8 cellular contexts compared by ENCODE assay signal in the genomic region with DNA sequence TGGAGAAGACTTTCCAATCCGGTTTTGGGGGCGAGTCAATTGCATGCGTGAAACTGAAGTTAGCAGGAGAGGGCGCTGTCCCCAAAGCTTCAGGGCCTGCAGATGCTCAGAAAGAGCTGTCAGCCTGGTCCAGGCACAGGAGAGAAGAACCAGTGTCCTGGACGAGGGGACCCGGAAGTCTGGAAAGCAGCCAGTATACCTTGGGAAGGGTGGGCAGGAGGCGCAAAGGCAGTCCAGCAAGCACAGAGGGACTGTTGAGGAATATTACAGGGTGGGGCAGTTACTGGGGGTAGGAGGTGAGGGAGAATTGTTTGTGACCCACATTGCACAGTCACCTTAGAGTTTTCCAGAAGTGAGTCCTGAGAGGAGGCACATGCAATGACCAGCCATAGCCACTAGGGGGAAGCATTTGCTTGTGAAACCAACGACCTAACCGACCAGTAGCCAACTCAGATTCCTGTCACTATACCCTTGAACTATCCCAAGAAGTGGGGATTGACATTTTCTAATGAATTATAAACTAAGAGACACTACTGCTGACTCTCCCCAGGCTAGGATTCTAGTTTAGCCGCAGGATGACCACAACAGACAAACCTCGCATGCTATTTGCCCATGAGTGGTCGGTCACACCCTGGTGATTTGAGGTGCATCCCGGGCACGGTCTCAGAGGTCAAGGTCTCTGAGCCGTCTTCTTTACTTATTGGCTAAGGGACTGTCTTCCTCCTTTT.
A peak's percentile ranks its signal among the peaks of the same experiment; 100 is the strongest.
DNase-seq lines count a peak whose midpoint lies in the region; ATAC-seq, FAIRE-seq and TF ChIP-seq lines count a peak whose summit lies in the region.

No MANE protein-coding gene starts in this region.

- no peak for TF ChIP-seq EP300 in K562 (IDR thresholded peaks at IDR 0.05; ENCODE audit: low read length)

- DNase-seq in SIG-M5 treated with dmso at 0.1 percent for 504 hours (lab: John Stamatoyannopoulos, UW; ENCODE audit: unreplicated experiment) (peak; percentile 59), SIG-M5 (lab: John Stamatoyannopoulos, UW) (no peak), NCI-H128 (lab: John Stamatoyannopoulos, UW; ENCODE audit: unreplicated experiment) (peak; percentile 44), K562 (ENCODE audit: extremely low read depth in 1 of 4, low spot score in 3 of 4) (peak; percentile 52 to 75 (median 71)), iPS DF 6.9 (ENCODE audit: low read depth, low spot score) (peak; percentile 82)
- peak; percentile 22 for DNase-seq in T-helper 2 cell treated with Interferon-gamma antibody and Interleukin-4, amounts not matched to agents 5 μg/mL and 100 μg/mL, for 36 hours (ENCODE audit: low spot score)
- DNase-seq in stimulated activated CD4-positive, alpha-beta T cell treated with anti-CD3 and anti-CD28 coated beads, Interleukin-12 subunit alpha, Interleukin-12 subunit beta, amount 100 ng/mL, for 24 hours (ENCODE audit: low read depth in 2 of 2) = peak; percentile 26 to 56

- intact Hi-C loops in K562 (cut with micrococcal nuclease) = loop anchor here (1.0 to 10.0 kb wide), 4 partner anchors 17 to 1707 kb away; no protein-coding TSS in a partner anchor

- H3K4me2 ChIP-seq in K562 (ENCODE audit: insufficient read depth, low read length) = no peak overlapping the region

- no peak overlapping the region for H3K4me3 Mint-ChIP-seq in T-helper 2 cell treated with Interferon-gamma antibody and Interleukin-4, amounts not matched to agents 5 μg/mL and 100 μg/mL, for 36 hours

- in situ Hi-C loops in K562 (cut with MboI) = loop anchor here (25.0 kb wide), 1 partner anchor 925 kb away; no protein-coding TSS in a partner anchor

- TF ChIP-seq POLR2A in K562 (conservative IDR thresholded peaks at IDR 0.05) = no peak

- CTCF ChIA-PET in K562 (lab: Yijun Ruan, JAX; ENCODE audit: low intra/inter-chr PET ratio) = interaction anchor here (0.7 to 1.6 kb wide), 4 partner anchors 18 to 1476 kb away, joined by 3 to 4 read pairs (median 4); no protein-coding TSS in a partner anchor

- peak; percentile 92 for FAIRE-seq in K562 (lab: Jason Lieb, UNC)

- peak; percentile 72 to 87 (median 85) for TF ChIP-seq CTCF in K562 (IDR thresholded peaks at IDR 0.05 in 2 of 3, conservative IDR thresholded peaks at IDR 0.05 in 1 of 3; ENCODE audit: insufficient read depth in 2 of 3, low read depth in 1 of 3, low read length in 3 of 3)

- no peaks in the 10 kb centered on the region for H3K36me3 ChIP-seq in K562 (ENCODE audit: control insufficient read depth, insufficient read depth, low read length)
- H3K36me3 ChIP-seq in iPS DF 6.9 (ENCODE audit: control insufficient read depth, insufficient read depth, low read length) = no peaks in the 10 kb centered on the region

- no peaks in the 10 kb centered on the region for H3K9me1 ChIP-seq in K562 (ENCODE audit: control insufficient read depth, insufficient read depth, low read length)

- H3K9me3 ChIP-seq in K562 (replicated peaks; ENCODE audit: control insufficient read depth, insufficient read depth, low read depth, low read length) = no peaks in the 10 kb centered on the region
- H3K9me3 ChIP-seq in iPS DF 6.9 (ENCODE audit: control insufficient read depth, insufficient read depth, low read length) = no peaks in the 10 kb centered on the region

- peak overlapping the region; percentile 57 for H2AFZ ChIP-seq in K562 (ENCODE audit: low read depth, low read length)

- POLR2A ChIA-PET in K562 (lab: Yijun Ruan, JAX) = no interaction called here

- ATAC-seq in HG02798 (IDR thresholded peaks at IDR 0.05; ENCODE audit: poor library complexity, unreplicated experiment) = peak; percentile 90
- ATAC-seq in K562 = peak; percentile 98

- H3K27ac ChIP-seq in K562 (ENCODE audit: extremely low read depth, low read depth, low read length) (no peak overlapping the region), iPS DF 6.9 (ENCODE audit: low read length) (no peak overlapping the region)

- H3K9me3 Mint-ChIP-seq in T-helper 2 cell treated with Interferon-gamma antibody and Interleukin-4, amounts not matched to agents 5 μg/mL and 100 μg/mL, for 36 hours = no peaks in the 10 kb centered on the region

- BruUV-seq in K562 (replicated peaks; lab: Mats Ljungman, UMichigan) = no TSS peak

- no peaks in the 10 kb centered on the region for H3K79me2 ChIP-seq in K562 (ENCODE audit: control insufficient read depth, insufficient read depth, low read length)

- peak; percentile 68 to 73 for TF ChIP-seq RAD21 in K562 (CRISPR knock-in tag; conservative IDR thresholded peaks at IDR 0.05 in 1 of 2, IDR thresholded peaks at IDR 0.05 in 1 of 2)

- H3K9ac ChIP-seq in K562 (ENCODE audit: insufficient read depth in 1 of 2, low read depth in 2 of 2, low read length in 2 of 2) = no peak overlapping the region

- H3K27me3 ChIP-seq in K562 (ENCODE audit: control insufficient read depth in 2 of 2, insufficient read depth in 2 of 2, low read length in 2 of 2) (no peaks in the 10 kb centered on the region), iPS DF 6.9 (ENCODE audit: control insufficient read depth, insufficient read depth, low read length) (no peaks in the 10 kb centered on the region)

- H3K27me3 Mint-ChIP-seq in T-helper 2 cell treated with Interferon-gamma antibody and Interleukin-4, amounts not matched to agents 5 μg/mL and 100 μg/mL, for 36 hours (ENCODE audit: low read depth) = no peaks in the 10 kb centered on the region

- no peak overlapping the region for H3K27ac Mint-ChIP-seq in T-helper 2 cell treated with Interferon-gamma antibody and Interleukin-4, amounts not matched to agents 5 μg/mL and 100 μg/mL, for 36 hours

- H3K4me1 Mint-ChIP-seq in T-helper 2 cell treated with Interferon-gamma antibody and Interleukin-4, amounts not matched to agents 5 μg/mL and 100 μg/mL, for 36 hours (ENCODE audit: low read depth) = no peaks in the 10 kb centered on the region

- no peak overlapping the region for H3K4me3 ChIP-seq in K562
- H3K4me3 ChIP-seq in iPS DF 6.9 (ENCODE audit: low read length) = no peak overlapping the region

- H4K20me1 ChIP-seq in K562 (replicated peaks; ENCODE audit: control insufficient read depth, insufficient read depth, low read length) = no peaks in the 10 kb centered on the region

- 21% methylated on average over 12 of the region's 15 CpGs for WGBS in K562 (ENCODE audit: insufficient coverage, low coverage, missing lambda C conversion rate)
- WGBS in iPS DF 6.9 (ENCODE audit: insufficient coverage, insufficient read length) = no CpG with 5 or more reads among the region's 15 CpGs

- H3K36me3 Mint-ChIP-seq in T-helper 2 cell treated with Interferon-gamma antibody and Interleukin-4, amounts not matched to agents 5 μg/mL and 100 μg/mL, for 36 hours (ENCODE audit: low read depth) = no peaks in the 10 kb centered on the region

- H3K4me1 ChIP-seq in K562 (replicated peaks in 1 of 2; ENCODE audit: control insufficient read depth in 2 of 2, insufficient read depth in 2 of 2, low read length in 2 of 2) (no peaks in the 10 kb centered on the region), iPS DF 6.9 (ENCODE audit: control insufficient read depth, insufficient read depth, low read length) (peaks cover 1% of the 10 kb centered on the region; the same call in 1 of the 2 replicates)

TF ChIP-seq in K562, 482 proteins besides CTCF, POLR2A, EP300 and RAD21 (continues in another document):
- TF ChIP-seq STAG1 (CRISPR knock-in tag; IDR thresholded peaks at IDR 0.05; ENCODE audit: borderline replicate concordance) = peak; percentile 59; the same call in 1 of the 2 replicates
- TF ChIP-seq, protein P1, sequence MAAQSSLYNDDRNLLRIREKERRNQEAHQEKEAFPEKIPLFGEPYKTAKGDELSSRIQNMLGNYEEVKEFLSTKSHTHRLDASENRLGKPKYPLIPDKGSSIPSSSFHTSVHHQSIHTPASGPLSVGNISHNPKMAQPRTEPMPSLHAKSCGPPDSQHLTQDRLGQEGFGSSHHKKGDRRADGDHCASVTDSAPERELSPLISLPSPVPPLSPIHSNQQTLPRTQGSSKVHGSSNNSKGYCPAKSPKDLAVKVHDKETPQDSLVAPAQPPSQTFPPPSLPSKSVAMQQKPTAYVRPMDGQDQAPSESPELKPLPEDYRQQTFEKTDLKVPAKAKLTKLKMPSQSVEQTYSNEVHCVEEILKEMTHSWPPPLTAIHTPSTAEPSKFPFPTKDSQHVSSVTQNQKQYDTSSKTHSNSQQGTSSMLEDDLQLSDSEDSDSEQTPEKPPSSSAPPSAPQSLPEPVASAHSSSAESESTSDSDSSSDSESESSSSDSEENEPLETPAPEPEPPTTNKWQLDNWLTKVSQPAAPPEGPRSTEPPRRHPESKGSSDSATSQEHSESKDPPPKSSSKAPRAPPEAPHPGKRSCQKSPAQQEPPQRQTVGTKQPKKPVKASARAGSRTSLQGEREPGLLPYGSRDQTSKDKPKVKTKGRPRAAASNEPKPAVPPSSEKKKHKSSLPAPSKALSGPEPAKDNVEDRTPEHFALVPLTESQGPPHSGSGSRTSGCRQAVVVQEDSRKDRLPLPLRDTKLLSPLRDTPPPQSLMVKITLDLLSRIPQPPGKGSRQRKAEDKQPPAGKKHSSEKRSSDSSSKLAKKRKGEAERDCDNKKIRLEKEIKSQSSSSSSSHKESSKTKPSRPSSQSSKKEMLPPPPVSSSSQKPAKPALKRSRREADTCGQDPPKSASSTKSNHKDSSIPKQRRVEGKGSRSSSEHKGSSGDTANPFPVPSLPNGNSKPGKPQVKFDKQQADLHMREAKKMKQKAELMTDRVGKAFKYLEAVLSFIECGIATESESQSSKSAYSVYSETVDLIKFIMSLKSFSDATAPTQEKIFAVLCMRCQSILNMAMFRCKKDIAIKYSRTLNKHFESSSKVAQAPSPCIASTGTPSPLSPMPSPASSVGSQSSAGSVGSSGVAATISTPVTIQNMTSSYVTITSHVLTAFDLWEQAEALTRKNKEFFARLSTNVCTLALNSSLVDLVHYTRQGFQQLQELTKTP (IDR thresholded peaks at IDR 0.05; ENCODE audit: low read depth in 1 of 2, partially characterized antibody in 2 of 2) = no peak
- no peak for TF ChIP-seq MEIS2 (IDR thresholded peaks at IDR 0.05; ENCODE audit: partially characterized antibody)
- TF ChIP-seq, protein P2, sequence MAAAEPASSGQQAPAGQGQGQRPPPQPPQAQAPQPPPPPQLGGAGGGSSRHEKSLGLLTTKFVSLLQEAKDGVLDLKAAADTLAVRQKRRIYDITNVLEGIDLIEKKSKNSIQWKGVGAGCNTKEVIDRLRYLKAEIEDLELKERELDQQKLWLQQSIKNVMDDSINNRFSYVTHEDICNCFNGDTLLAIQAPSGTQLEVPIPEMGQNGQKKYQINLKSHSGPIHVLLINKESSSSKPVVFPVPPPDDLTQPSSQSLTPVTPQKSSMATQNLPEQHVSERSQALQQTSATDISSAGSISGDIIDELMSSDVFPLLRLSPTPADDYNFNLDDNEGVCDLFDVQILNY (CRISPR knock-in tag; IDR thresholded peaks at IDR 0.05) = no peak
- 0 out of 2 replicates have a peak, but pooled peaks have one; percentile 15 for TF ChIP-seq NFE2 (IDR thresholded peaks at IDR 0.05; ENCODE audit: low read depth)
- 0 out of 2 replicates have a peak, but pooled peaks have one; percentile 9 for TF ChIP-seq NFIC (IDR thresholded peaks at IDR 0.05)
